9 cellular contexts compared by ENCODE assay signal in genomic region chr7:69962077-69962855, GRCh38.
DNase-seq lines count a peak whose midpoint lies in the region; ATAC-seq and TF ChIP-seq lines count a peak whose summit lies in the region.
"Had no signal": no experiment of that assay in that cellular context is flagged by ENCODE, and none has a peak within 500 bp of the region (broad histone marks: within the 10 kb centered on the region; RNA-seq: fewer than 3 reads in every experiment).

No MANE protein-coding gene starts in this region.

- H3K56ac ChIP-seq in mesendoderm (ENCODE audit: low read length) = no peak overlapping the region

- H3K9me3 ChIP-seq in ovary = no peaks in the 10 kb centered on the region

- no peak overlapping the region for H2BK5ac ChIP-seq in mesendoderm (ENCODE audit: low read length)

- no peak overlapping the region for H3K9ac ChIP-seq in mesendoderm (ENCODE audit: low read length)

- no peaks in the 10 kb centered on the region for H3K79me2 ChIP-seq in mesendoderm (ENCODE audit: control insufficient read depth, insufficient read depth, low read length)

- H3K79me1 ChIP-seq in mesendoderm (ENCODE audit: low read length) = no peaks in the 10 kb centered on the region

- DNase-seq in M059J (ENCODE audit: low read depth) (peak; percentile 9), cerebellum (ENCODE audit: low spot score) (peak; percentile 35), ovary (peak in 3 of 5 donors; percentile 21 to 44 (median 31)), islet precursor cell (no peak), mesendoderm (no peak)
- DNase-seq: stimulated activated CD4-positive, alpha-beta T cell treated with anti-CD3 and anti-CD28 coated beads, Interleukin-15, amount 100 ng/mL, for 24 hours had no signal

- intact Hi-C loops in ovary (cut with DNase I) = no loop called here

- TF ChIP-seq POLR2A in ovary (IDR thresholded peaks at IDR 0.05) = no peak

- no peak overlapping the region for H2AK5ac ChIP-seq in mesendoderm (ENCODE audit: low read length)

- H4K8ac ChIP-seq in mesendoderm (ENCODE audit: low read depth, low read length) = no peak overlapping the region

- H3K36me3 ChIP-seq in ovary = no peaks in the 10 kb centered on the region
- no peaks in the 10 kb centered on the region for H3K36me3 ChIP-seq in mesendoderm (ENCODE audit: control insufficient read depth, insufficient read depth, low read length)

- ATAC-seq in GM18519 (IDR thresholded peaks at IDR 0.05; ENCODE audit: low FRiP score, unreplicated experiment) = peak; percentile 27
- ATAC-seq in HG02938 (IDR thresholded peaks at IDR 0.05; ENCODE audit: unreplicated experiment) = no peak
- no peak for ATAC-seq in HG03135 (IDR thresholded peaks at IDR 0.05; ENCODE audit: unreplicated experiment)

- H2BK15ac ChIP-seq in mesendoderm (replicated peaks; ENCODE audit: low read depth) = no peak overlapping the region

- H3K4me2 ChIP-seq in mesendoderm (ENCODE audit: low read length) = no peak overlapping the region

- H3K4ac ChIP-seq in mesendoderm (ENCODE audit: low read depth, low read length) = no peak overlapping the region

- TF ChIP-seq EP300 in ovary (IDR thresholded peaks at IDR 0.05) = no peak

- H3K18ac ChIP-seq in mesendoderm (ENCODE audit: low read length) = no peak overlapping the region

- no peak overlapping the region for H4K5ac ChIP-seq in mesendoderm (ENCODE audit: low read length)

- no peak overlapping the region for H2BK120ac ChIP-seq in mesendoderm (ENCODE audit: low read depth, low read length)

- H3K4me3 ChIP-seq in ovary (no peak overlapping the region), mesendoderm (ENCODE audit: low read length) (no peak overlapping the region)

- H3K27ac ChIP-seq in ovary (no peak overlapping the region), mesendoderm (ENCODE audit: low read depth, low read length) (no peak overlapping the region)

- TF ChIP-seq CTCF in ovary (IDR thresholded peaks at IDR 0.05) = no peak

- WGBS in ovary, 3 donors = 19 to 22% (median 20%) methylated on average over 7 of the region's 7 CpGs
- WGBS in mesendoderm (ENCODE audit: extremely low coverage, insufficient coverage, low lambda C conversion rate) = no CpG with 5 or more reads among the region's 7 CpGs

- H3K27me3 ChIP-seq in ovary = no peaks in the 10 kb centered on the region
- H3K27me3 ChIP-seq in mesendoderm (ENCODE audit: insufficient read depth, low read length, poor library complexity) = no peaks in the 10 kb centered on the region

- no peak overlapping the region for H3K23ac ChIP-seq in mesendoderm (ENCODE audit: low read length)

- H3K4me1 ChIP-seq in ovary (ENCODE audit: insufficient read depth) (peaks cover 11% of the 10 kb centered on the region), mesendoderm (ENCODE audit: control insufficient read depth, low read depth, low read length) (peaks cover 9% of the 10 kb centered on the region)

Comparison
In these comparisons a context has a peak if more than half of its experiments do, and no peak if none do; other contexts are left out.
1. DNase-seq: peak in M059J (single experiment), cerebellum (single experiment) and ovary (3 of 5); none in islet precursor cell (single experiment) and mesendoderm (single experiment).